In genomic region chr7:148747274-148747673, GRCh38 we compare ENCODE assay signal across 11 cellular contexts. TPM values are rescaled to one million over a fixed set of nuclear protein-coding genes. Genes with fewer than 3 reads are reported as not detected.
DNase-seq lines count a peak whose midpoint lies in the region; ATAC-seq and TF ChIP-seq lines count a peak whose summit lies in the region.
"Had no signal": no experiment of that assay in that cellular context is flagged by ENCODE, and none has a peak within 500 bp of the region (broad histone marks: within the 10 kb centered on the region; RNA-seq: fewer than 3 reads in every experiment).

No MANE protein-coding gene starts in this region.

- no peaks in the 10 kb centered on the region for H3K9me2 ChIP-seq in neural cell (ENCODE audit: insufficient read depth, low read length)

- no peaks in the 10 kb centered on the region for H3K36me3 ChIP-seq in neural cell (ENCODE audit: insufficient read depth, low read length)

- TF ChIP-seq CTCF in neural cell (IDR thresholded peaks at IDR 0.05; ENCODE audit: poor library complexity, severe bottlenecking) (peak; percentile 67), CD14-positive monocyte (IDR thresholded peaks at IDR 0.05) (no peak)

- peak overlapping the region; percentile 46 for H3K27ac Mint-ChIP-seq in central memory CD8-positive, alpha-beta T cell (ENCODE audit: low read depth)
- H3K27ac Mint-ChIP-seq in CD14-positive monocyte, result peak overlapping the region in 1 of 7 donors; percentile 21

- H3K27me3 Mint-ChIP-seq in central memory CD8-positive, alpha-beta T cell, result no peaks in the 10 kb centered on the region
- no peaks in the 10 kb centered on the region for H3K27me3 Mint-ChIP-seq in CD14-positive monocyte (ENCODE audit: low read depth in 3 of 3)

- H3K27me3 ChIP-seq in neural cell (ENCODE audit: insufficient read depth, low read depth, low read length), result no peaks in the 10 kb centered on the region
- H3K27me3 ChIP-seq: brain microvascular endothelial cell, testis had no signal

- DNase-seq in NCI-H1417 treated with DMSO at 0.1 percent for 48 hours (lab: John Stamatoyannopoulos, UW) (peak; percentile 80), CD14-positive monocyte (ENCODE audit: low spot score) (no peak)
- no peak for DNase-seq in central memory CD8-positive, alpha-beta T cell (ENCODE audit: low spot score in 2 of 2)
- DNase-seq in activated CD8-positive, alpha-beta memory T cell treated with anti-CD3 and anti-CD28 coated beads for 24 hours, result no peak
- no peak for DNase-seq in NK-92 treated with Interleukin-12 subunit alpha and Interleukin-12 subunit beta, amount 100 ng/mL, for 24 hours (lab: John Stamatoyannopoulos, UW)
- DNase-seq: activated T-cell treated with anti-CD3 and anti-CD28 coated beads, Interleukin-2, amount 50 U/mL, for 1 hour; brain microvascular endothelial cell; testis had no signal

- no peak overlapping the region for H3K4me3 Mint-ChIP-seq in central memory CD8-positive, alpha-beta T cell
- no peak overlapping the region for H3K4me3 Mint-ChIP-seq in CD14-positive monocyte

- H3K4me1 Mint-ChIP-seq in central memory CD8-positive, alpha-beta T cell, result peaks cover 46% of the 10 kb centered on the region
- H3K4me1 Mint-ChIP-seq in CD14-positive monocyte, result no peaks in the 10 kb centered on the region

- no peaks in the 10 kb centered on the region for H4K20me1 ChIP-seq in neural cell (ENCODE audit: insufficient read depth)

- ATAC-seq in GM19023 (IDR thresholded peaks at IDR 0.05; ENCODE audit: unreplicated experiment), result peak; percentile 54
- no peak for ATAC-seq in central memory CD8-positive, alpha-beta T cell (replicated peaks; ENCODE audit: extremely low read depth, poor library complexity, severe bottlenecking)
- ATAC-seq in HG03520 (IDR thresholded peaks at IDR 0.05; ENCODE audit: unreplicated experiment), result no peak

- H3K4me2 ChIP-seq in neural cell (ENCODE audit: low read length), result peak overlapping the region; percentile 22

- no peaks in the 10 kb centered on the region for H3F3A ChIP-seq in neural cell (ENCODE audit: insufficient read depth, low read length, poor library complexity, severe bottlenecking)

- H3K9me3 ChIP-seq in neural cell (ENCODE audit: low read length), result no peaks in the 10 kb centered on the region
- H3K9me3 ChIP-seq: testis had no signal

- H3K4me3 ChIP-seq in neural cell (ENCODE audit: low read length), result no peak overlapping the region
- H3K4me3 ChIP-seq: testis had no signal

- no peak overlapping the region for H2AFZ ChIP-seq in neural cell (ENCODE audit: low read depth, low read length)

- no peak for TF ChIP-seq EP300 in neural cell (conservative IDR thresholded peaks at IDR 0.05; ENCODE audit: poor library complexity, severe bottlenecking)

- peaks cover 5% of the 10 kb centered on the region for H3K79me2 ChIP-seq in neural cell (replicated peaks; ENCODE audit: insufficient read depth, low read length)

- H3K36me3 Mint-ChIP-seq in central memory CD8-positive, alpha-beta T cell (ENCODE audit: insufficient read depth), result peaks cover 11% of the 10 kb centered on the region
- H3K36me3 Mint-ChIP-seq in CD14-positive monocyte, result peaks cover 34 to 53% of the 10 kb centered on the region in 2 donors

- intact Hi-C loops in CD14-positive monocyte (cut with micrococcal nuclease), result no loop called here

- H3K9me3 Mint-ChIP-seq in central memory CD8-positive, alpha-beta T cell, result no peaks in the 10 kb centered on the region
- H3K9me3 Mint-ChIP-seq in CD14-positive monocyte, result peaks cover 2 to 10% (median 4%) of the 10 kb centered on the region in 7 donors

- no peak overlapping the region for H3K27ac ChIP-seq in neural cell (ENCODE audit: low read length)
- H3K27ac ChIP-seq: brain microvascular endothelial cell, testis had no signal

- TF ChIP-seq RAD21 in neural cell (conservative IDR thresholded peaks at IDR 0.05), result peak; percentile 41

- H3K9ac ChIP-seq in neural cell (ENCODE audit: low read length), result no peak overlapping the region

TF ChIP-seq in neural cell, 6 proteins besides CTCF, POLR2A, EP300 and RAD21:
- TF ChIP-seq SMC3 (conservative IDR thresholded peaks at IDR 0.05; ENCODE audit: poor library complexity), result peak; percentile 58
- TF ChIP-seq REST (IDR thresholded peaks at IDR 0.05; ENCODE audit: borderline replicate concordance), result no peak

RNA-seq across cellular contexts. Expression of gene CUL1, which starts 48.6 kb away (rescaled TPM):
- 75.7 and 77.5 TPM in 2 replicates for polyA plus RNA-seq in neural cell
- 72.3 and 82.4 TPM in 2 replicates for polyA minus RNA-seq in neural cell
- polyA plus RNA-seq in CD14-positive monocyte, result 10 to 100 TPM; 23.9 to 32.6 TPM
